ENCODE assay signal across 11 cellular contexts in genomic region chr2:5694016-5694690, GRCh38. TPM values are rescaled to one million over a fixed set of nuclear protein-coding genes. Genes with fewer than 3 reads are reported as not detected.
DNase-seq lines count a peak whose midpoint lies in the region; ATAC-seq and TF ChIP-seq lines count a peak whose summit lies in the region.
"Had no signal": no experiment of that assay in that cellular context is flagged by ENCODE, and none has a peak within 500 bp of the region (broad histone marks: within the 10 kb centered on the region; RNA-seq: fewer than 3 reads in every experiment).

No MANE protein-coding gene starts in this region.

- POLR2A ChIA-PET in IMR-90 (lab: Charles Lee; ENCODE audit: unreplicated experiment) = no interaction called here

- H3K27ac ChIP-seq in BLaER1 (peak overlapping the region; percentile 97), IMR-90 (ENCODE audit: insufficient read depth, low read length) (peak overlapping the region; percentile 74), mesendoderm (ENCODE audit: low read depth, low read length) (no peak overlapping the region)

- intact Hi-C loops in IMR-90 (cut with micrococcal nuclease) (loop anchor here (2.0 to 5.0 kb wide), 2 partner anchors 488 to 1079 kb away; no protein-coding TSS in a partner anchor), posterior cingulate gyrus (cut with DNase I) (no loop called here)

- H4K20me1 ChIP-seq in BLaER1 (peaks cover 59% of the 10 kb centered on the region), IMR-90 (ENCODE audit: insufficient read depth, low read length) (peaks cover 12% of the 10 kb centered on the region; the same call in 1 of the 2 replicates)

- H2AK5ac ChIP-seq in IMR-90 (ENCODE audit: low read depth, low read length) = no peak overlapping the region
- no peak overlapping the region for H2AK5ac ChIP-seq in mesendoderm (ENCODE audit: low read length)

- H2BK120ac ChIP-seq in IMR-90 (ENCODE audit: low read depth, low read length) (no peak overlapping the region), mesendoderm (ENCODE audit: low read depth, low read length) (no peak overlapping the region)

- peak; percentile 25 for DNase-seq in IMR-90
- peak; percentile 71 for DNase-seq in mesendoderm
- no peak for DNase-seq in HFFc6
- DNase-seq in posterior cingulate gyrus = no peak
- DNase-seq in 8988T = no peak
- no peak for DNase-seq in HAP-1 (ENCODE audit: low spot score in 2 of 2)
- DNase-seq: activated T-cell treated with anti-CD3 and anti-CD28 coated beads for 4 hours had no signal

- no peak overlapping the region for H4K91ac ChIP-seq in IMR-90 (ENCODE audit: insufficient read depth, low read depth, low read length)

- H3K4me1 ChIP-seq in BLaER1 (peaks cover 19% of the 10 kb centered on the region), IMR-90 (ENCODE audit: control insufficient read depth, insufficient read depth, low read length) (peaks cover 3% of the 10 kb centered on the region; the same call in 1 of the 2 replicates), mesendoderm (ENCODE audit: control insufficient read depth, low read depth, low read length) (no peaks in the 10 kb centered on the region), HAP-1 (no peaks in the 10 kb centered on the region)

- in situ Hi-C loops in IMR-90 (cut with MboI; ENCODE audit: low sequenced_read_pairs) (no loop called here), HAP-1 (cut with MboI; ENCODE audit: low sequenced_read_pairs) (no loop called here)

- no peak for ATAC-seq in IMR-90 (ENCODE audit: low read depth)
- ATAC-seq: esophagus mucosa had no signal

- H3K4me1 Mint-ChIP-seq in activated naive CD8-positive, alpha-beta T cell (ENCODE audit: low read depth) = peaks cover 26% of the 10 kb centered on the region
- no peaks in the 10 kb centered on the region for H3K4me1 Mint-ChIP-seq in HFFc6 (ENCODE audit: low read depth)

- H2BK5ac ChIP-seq in IMR-90 (ENCODE audit: low read depth, low read length, poor library complexity, severe bottlenecking) = peak overlapping the region; percentile 6
- H2BK5ac ChIP-seq in mesendoderm (ENCODE audit: low read length) = no peak overlapping the region

- H3K27ac Mint-ChIP-seq in activated naive CD8-positive, alpha-beta T cell = no peak overlapping the region
- no peak overlapping the region for H3K27ac Mint-ChIP-seq in HFFc6

- H3K4ac ChIP-seq in IMR-90 (ENCODE audit: low read depth, low read length) (no peak overlapping the region), mesendoderm (ENCODE audit: low read depth, low read length) (no peak overlapping the region)

- no peak for TF ChIP-seq CTCF in IMR-90 (conservative IDR thresholded peaks at IDR 0.05; ENCODE audit: low read depth, low read length)
- no peak for TF ChIP-seq CTCF in HFFc6 (IDR thresholded peaks at IDR 0.05)

- BruUV-seq in IMR-90 (replicated peaks; lab: Mats Ljungman, UMichigan) = no TSS peak

- H4K8ac ChIP-seq in IMR-90 (ENCODE audit: low read depth in 2 of 2, low read length in 2 of 2) (no peak overlapping the region), mesendoderm (ENCODE audit: low read depth, low read length) (no peak overlapping the region)

- H3K27me3 ChIP-seq in BLaER1 = no peaks in the 10 kb centered on the region
- H3K27me3 ChIP-seq in IMR-90 (ENCODE audit: control insufficient read depth, insufficient read depth, low read length) = no peaks in the 10 kb centered on the region
- no peaks in the 10 kb centered on the region for H3K27me3 ChIP-seq in mesendoderm (ENCODE audit: insufficient read depth, low read length, poor library complexity)
- no peaks in the 10 kb centered on the region for H3K27me3 ChIP-seq in HAP-1 (ENCODE audit: low read depth)

- H3K36me3 ChIP-seq in BLaER1 = no peaks in the 10 kb centered on the region
- H3K36me3 ChIP-seq in IMR-90 (ENCODE audit: control insufficient read depth, insufficient read depth, low read length) = no peaks in the 10 kb centered on the region
- H3K36me3 ChIP-seq in mesendoderm (ENCODE audit: control insufficient read depth, insufficient read depth, low read length) = no peaks in the 10 kb centered on the region
- H3K36me3 ChIP-seq in HAP-1 (replicated peaks) = no peaks in the 10 kb centered on the region

- H3K4me2 ChIP-seq in BLaER1 (peak overlapping the region; percentile 78), IMR-90 (ENCODE audit: low read depth, low read length) (peak overlapping the region; percentile 90), mesendoderm (ENCODE audit: low read length) (peak overlapping the region; percentile 74)

- H3K56ac ChIP-seq in IMR-90 (ENCODE audit: extremely low read depth, insufficient read depth, low read length) = no peak overlapping the region
- peak overlapping the region; percentile 99 for H3K56ac ChIP-seq in mesendoderm (ENCODE audit: low read length)

- no peak overlapping the region for H2BK15ac ChIP-seq in IMR-90 (ENCODE audit: low read depth, low read length)
- H2BK15ac ChIP-seq in mesendoderm (replicated peaks; ENCODE audit: low read depth) = no peak overlapping the region

- TF ChIP-seq RAD21 in IMR-90 (IDR thresholded peaks at IDR 0.05; ENCODE audit: low read length) = no peak

- peaks cover 29% of the 10 kb centered on the region for H3K79me2 ChIP-seq in mesendoderm (ENCODE audit: control insufficient read depth, insufficient read depth, low read length)

- H4K5ac ChIP-seq in IMR-90 (ENCODE audit: low read depth, low read length) = no peak overlapping the region
- no peak overlapping the region for H4K5ac ChIP-seq in mesendoderm (ENCODE audit: low read length)

- H2AK9ac ChIP-seq in IMR-90 (replicated peaks; ENCODE audit: low read depth, low read length, poor library complexity) = no peak overlapping the region

- peak overlapping the region; percentile 48 for H3K4me3 Mint-ChIP-seq in activated naive CD8-positive, alpha-beta T cell
- no peak overlapping the region for H3K4me3 Mint-ChIP-seq in HFFc6

- H3K18ac ChIP-seq in IMR-90 (ENCODE audit: low read depth, low read length) (no peak overlapping the region; the same call in 1 of the 2 replicates), mesendoderm (ENCODE audit: low read length) (no peak overlapping the region)

- H3K9me1 ChIP-seq in IMR-90 (ENCODE audit: insufficient read depth, low read length) = no peaks in the 10 kb centered on the region

- H3K14ac ChIP-seq in IMR-90 (replicated peaks; ENCODE audit: low read depth, low read length) = no peak overlapping the region

- TF ChIP-seq POLR2A in IMR-90 (IDR thresholded peaks at IDR 0.05; ENCODE audit: low read depth, low read length) = no peak

- no peak overlapping the region for H2BK20ac ChIP-seq in IMR-90 (ENCODE audit: low read depth, low read length)

- H3K79me1 ChIP-seq in IMR-90 (ENCODE audit: low read depth in 1 of 2, low read length in 2 of 2) (peaks cover 0 to 12% of the 10 kb centered on the region in 2 experiments; a peak in 2 of 4 replicates), mesendoderm (ENCODE audit: low read length) (peaks cover 3% of the 10 kb centered on the region)

- dilution Hi-C loops in IMR-90 (cut with HindIII; ENCODE audit: low sequenced_read_pairs, unreplicated experiment) = no loop called here

- CTCF ChIA-PET in IMR-90 (lab: Yijun Ruan, JAX) = interaction anchor here (1.1 kb wide), 1 partner anchor 29 kb away, joined by 6 read pairs; no protein-coding TSS in a partner anchor

- H3K23ac ChIP-seq in IMR-90 (ENCODE audit: low read depth, low read length) (peak overlapping the region; percentile 80), mesendoderm (ENCODE audit: low read length) (no peak overlapping the region)

- peaks cover 35% of the 10 kb centered on the region for H3K27me3 Mint-ChIP-seq in activated naive CD8-positive, alpha-beta T cell
- peaks cover 2% of the 10 kb centered on the region for H3K27me3 Mint-ChIP-seq in HFFc6 (ENCODE audit: insufficient read depth)

- peak overlapping the region; percentile 88 for H2AFZ ChIP-seq in IMR-90 (replicated peaks; ENCODE audit: low read length, poor library complexity)

- H3K9me3 ChIP-seq in BLaER1 = no peaks in the 10 kb centered on the region
- no peaks in the 10 kb centered on the region for H3K9me3 ChIP-seq in IMR-90 (ENCODE audit: control insufficient read depth, insufficient read depth, low read length)
- no peaks in the 10 kb centered on the region for H3K9me3 ChIP-seq in HAP-1

- WGBS in IMR-90 (ENCODE audit: extremely low coverage in 2 of 2, insufficient read length in 1 of 2), 2 experiments = 4 to 100% methylated on average over 2 to 4 of the region's 18 CpGs
- WGBS in mesendoderm (ENCODE audit: extremely low coverage, insufficient coverage, low lambda C conversion rate) = no CpG with 5 or more reads among the region's 18 CpGs

- H3K9ac ChIP-seq in BLaER1 (peak overlapping the region; percentile 96), IMR-90 (ENCODE audit: low read depth, low read length) (peak overlapping the region; percentile 59), mesendoderm (ENCODE audit: low read length) (peak overlapping the region; percentile 98)

- no peaks in the 10 kb centered on the region for H3K36me3 Mint-ChIP-seq in activated naive CD8-positive, alpha-beta T cell
- peaks cover 5% of the 10 kb centered on the region; the same call in 1 of the 2 replicates for H3K36me3 Mint-ChIP-seq in HFFc6 (ENCODE audit: low read depth)

- no peaks in the 10 kb centered on the region for H3K9me3 Mint-ChIP-seq in activated naive CD8-positive, alpha-beta T cell (ENCODE audit: low read depth)
- H3K9me3 Mint-ChIP-seq in HFFc6 = peaks cover 32% of the 10 kb centered on the region

- H3K4me3 ChIP-seq in BLaER1 (peak overlapping the region; percentile 87), IMR-90 (ENCODE audit: insufficient read depth, low read depth, low read length) (peak overlapping the region; percentile 74), mesendoderm (ENCODE audit: low read length) (peak overlapping the region; percentile 94), HAP-1 (no peak overlapping the region)

TF ChIP-seq in IMR-90, 13 proteins besides CTCF, POLR2A, EP300 and RAD21 (continues in another document):
- TF ChIP-seq, protein P1, sequence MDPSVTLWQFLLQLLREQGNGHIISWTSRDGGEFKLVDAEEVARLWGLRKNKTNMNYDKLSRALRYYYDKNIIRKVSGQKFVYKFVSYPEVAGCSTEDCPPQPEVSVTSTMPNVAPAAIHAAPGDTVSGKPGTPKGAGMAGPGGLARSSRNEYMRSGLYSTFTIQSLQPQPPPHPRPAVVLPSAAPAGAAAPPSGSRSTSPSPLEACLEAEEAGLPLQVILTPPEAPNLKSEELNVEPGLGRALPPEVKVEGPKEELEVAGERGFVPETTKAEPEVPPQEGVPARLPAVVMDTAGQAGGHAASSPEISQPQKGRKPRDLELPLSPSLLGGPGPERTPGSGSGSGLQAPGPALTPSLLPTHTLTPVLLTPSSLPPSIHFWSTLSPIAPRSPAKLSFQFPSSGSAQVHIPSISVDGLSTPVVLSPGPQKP (IDR thresholded peaks at IDR 0.05; ENCODE audit: borderline replicate concordance, low read depth, low read length) = no peak
- no peak for TF ChIP-seq MXI1 (IDR thresholded peaks at IDR 0.05; ENCODE audit: borderline replicate concordance, low read depth, low read length)
- TF ChIP-seq MAFK (IDR thresholded peaks at IDR 0.05; ENCODE audit: low read depth, low read length) = no peak

RNA-seq across cellular contexts. Expression of gene SOX11, which starts 2.0 kb away (rescaled TPM):
- 2.2 and 4.7 TPM in 2 replicates for total RNA-seq in IMR-90 (2012; rRNA removed)
- polyA plus RNA-seq in IMR-90 (2012; rRNA removed) = 1.9 and 2.2 TPM in 2 replicates
- polyA plus RNA-seq in IMR-90 (2012; cell fraction: cytosol; rRNA removed) = 0.78 and 1.3 TPM in 2 replicates
- polyA plus RNA-seq in IMR-90 (2012; cell fraction: nucleus; rRNA removed; ENCODE audit: low replicate concordance) = 2.7 and 3.1 TPM in 2 replicates
- 9.9 TPM for polyA plus RNA-seq in mesendoderm (2013, experiment 1 of 2)
- 10.1 TPM for polyA plus RNA-seq in mesendoderm (2013, experiment 2 of 2)
- not detected for total RNA-seq in HFFc6 (2021; fragmentation: NEBNext Ultra II Directional; extraction: Animal tissue kit (Norgen Biotek cat#: 25700))
- total RNA-seq: esophagus mucosa, posterior vena cava had no signal

Comparison
In these comparisons a context has a peak if more than half of its experiments do, and no peak if none do; other contexts are left out.
1. DNase-seq: peak in IMR-90 (single experiment) and mesendoderm (single experiment); none in HFFc6 (single experiment), posterior cingulate gyrus (0 of 10), 8988T (single experiment) and HAP-1 (0 of 2).
2. Peak in every context shown above with its lines, with median percentiles within 50 percentile points of each other: H3K4me2 ChIP-seq and H3K9ac ChIP-seq.